ENCODE assay signal across 23 cellular contexts in the genomic region with DNA sequence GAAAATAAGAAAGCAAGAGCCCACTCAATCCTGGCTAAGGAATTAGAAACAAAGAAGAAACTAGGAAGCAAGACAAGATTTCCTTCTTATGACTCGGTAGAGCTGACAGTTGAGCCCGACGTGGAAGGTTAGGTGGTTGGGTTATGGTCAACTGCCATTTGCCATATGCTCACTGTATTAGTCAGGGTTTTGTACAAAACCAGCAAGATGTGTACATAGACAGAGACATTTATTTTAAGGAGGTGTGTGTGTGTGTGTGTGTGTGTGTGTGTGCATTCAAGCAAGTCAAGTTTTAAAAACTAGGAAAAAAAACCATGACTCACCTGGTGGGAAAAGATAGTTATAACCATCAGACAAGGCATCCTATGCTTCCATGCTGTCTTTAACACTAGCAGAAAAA.
A peak's percentile ranks its signal among the peaks of the same experiment; 100 is the strongest.
DNase-seq lines count a peak whose midpoint lies in the region; ATAC-seq, FAIRE-seq and TF ChIP-seq lines count a peak whose summit lies in the region.
"Had no signal": no experiment of that assay in that cellular context is flagged by ENCODE, and none has a peak within 500 bp of the region (broad histone marks: within the 10 kb centered on the region; RNA-seq: fewer than 3 reads in every experiment).

No MANE protein-coding gene starts in this region.

- 15% methylated on average over 3 of the region's 3 CpGs for WGBS in HepG2 (ENCODE audit: low lambda C conversion rate)

- no peaks in the 10 kb centered on the region for H4K20me1 ChIP-seq in HepG2 (ENCODE audit: insufficient read depth, low read length)
- H4K20me1 ChIP-seq: BLaER1 treated with 17β-estradiol and CSF1 and Interleukin-3, amounts not matched to agents 10 nM and 100 nM had no signal

- intact Hi-C loops in cardiac septum (cut with DNase I), result no loop called here
- intact Hi-C loops in HepG2 (cut with micrococcal nuclease; ENCODE audit: unreplicated experiment), result no loop called here

- no peaks in the 10 kb centered on the region for H3K4me1 ChIP-seq in HepG2 (ENCODE audit: insufficient read depth, low read length)
- H3K4me1 ChIP-seq: A549; BE2C; BLaER1 treated with 17β-estradiol and CSF1 and Interleukin-3, amounts not matched to agents 10 nM and 100 nM had no signal

- H3K4me2 ChIP-seq in HepG2 (ENCODE audit: low read depth, low read length), result no peak overlapping the region
- H3K4me2 ChIP-seq: A549; BLaER1 treated with 17β-estradiol and CSF1 and Interleukin-3, amounts not matched to agents 10 nM and 100 nM had no signal

- H3K4me3 ChIP-seq in HepG2 (replicated peaks in 1 of 3; ENCODE audit: insufficient read depth in 1 of 3, low read depth in 2 of 3, low read length in 3 of 3), result no peak overlapping the region
- H3K4me3 ChIP-seq: A549; BLaER1 treated with 17β-estradiol and CSF1 and Interleukin-3, amounts not matched to agents 10 nM and 100 nM; GM23248 had no signal

- no peak for ATAC-seq in HG02798 (IDR thresholded peaks at IDR 0.05; ENCODE audit: poor library complexity, unreplicated experiment)
- ATAC-seq in HepG2, result no peak
- ATAC-seq: A549, HCT116 had no signal

- BruUV-seq in HepG2 (replicated peaks; lab: Mats Ljungman, UMichigan), result no TSS peak

- no peaks in the 10 kb centered on the region for H3K36me3 ChIP-seq in HepG2 (replicated peaks in 1 of 2; ENCODE audit: control insufficient read depth in 1 of 2, insufficient read depth in 2 of 2, low read length in 2 of 2)
- H3K36me3 ChIP-seq: BE2C; BLaER1 treated with 17β-estradiol and CSF1 and Interleukin-3, amounts not matched to agents 10 nM and 100 nM had no signal

- CTCF ChIA-PET in HepG2 (lab: Yijun Ruan, JAX; ENCODE audit: low intra/inter-chr PET ratio, low total read pairs), result no interaction called here

- no peaks in the 10 kb centered on the region for H3K9me3 ChIP-seq in HepG2 (ENCODE audit: low read length)
- H3K9me3 ChIP-seq: A549; BE2C; BLaER1 treated with 17β-estradiol and CSF1 and Interleukin-3, amounts not matched to agents 10 nM and 100 nM had no signal

- no peaks in the 10 kb centered on the region for H3K79me2 ChIP-seq in HepG2 (ENCODE audit: insufficient read depth, low read length)

- TF ChIP-seq POLR2A in GM12892 (IDR thresholded peaks at IDR 0.05; ENCODE audit: low read depth, low read length) (no peak), HepG2 (IDR thresholded peaks at IDR 0.05; ENCODE audit: insufficient read depth in 1 of 2, low read depth in 2 of 2, low read length in 2 of 2) (no peak)

- TF ChIP-seq EP300 in HepG2 (IDR thresholded peaks at IDR 0.05; ENCODE audit: low read depth in 2 of 2, low read length in 2 of 2) (no peak), HepG2 (CRISPR knock-in tag; IDR thresholded peaks at IDR 0.05; ENCODE audit: borderline replicate concordance) (no peak)

- POLR2A ChIA-PET in HepG2 (lab: Yijun Ruan, JAX), result no interaction called here

- no peak overlapping the region for H3K9ac ChIP-seq in HepG2 (ENCODE audit: insufficient read depth, low read depth, low read length)
- H3K9ac ChIP-seq: BLaER1 treated with 17β-estradiol and CSF1 and Interleukin-3, amounts not matched to agents 10 nM and 100 nM; GM23248 had no signal

- in situ Hi-C loops in HepG2 (cut with HindIII; ENCODE audit: extremely low pct_ligation_motif_present, low pct_unique_long_range_greater_than_20kb), result no loop called here

- no peaks in the 10 kb centered on the region; a peak in 2 of 5 replicates for H3K27me3 ChIP-seq in HepG2 (ENCODE audit: control insufficient read depth in 1 of 2, insufficient read depth in 2 of 2, low read length in 2 of 2)
- H3K27me3 ChIP-seq: BLaER1 treated with 17β-estradiol and CSF1 and Interleukin-3, amounts not matched to agents 10 nM and 100 nM had no signal

- DNase-seq in GM12892 (ENCODE audit: insufficient read length) (no peak), RCC 7860 (ENCODE audit: low spot score) (peak; percentile 54), glomerular visceral epithelial cell (ENCODE audit: extremely low spot score) (peak; percentile 17), cardiac septum (ENCODE audit: low spot score) (no peak), NCI-H2171 (lab: John Stamatoyannopoulos, UW) (no peak), HepG2 (ENCODE audit: low spot score) (no peak)
- DNase-seq: 8988T; ACHN; AML-193; BE2C; Calu3; CD4-positive, alpha-beta T cell; CD8-positive, alpha-beta memory T cell; DMS53; DMS79 treated with DMSO at 0.1 percent for 48 hours; GF-D8; GM23248; H9 had no signal

- H3K27ac ChIP-seq in HepG2 (ENCODE audit: extremely low read length, insufficient read depth, low read length), result no peak overlapping the region
- H3K27ac ChIP-seq: A549; BLaER1 treated with 17β-estradiol and CSF1 and Interleukin-3, amounts not matched to agents 10 nM and 100 nM; GM23248 had no signal

- no peak for TF ChIP-seq RAD21 in HepG2 (CRISPR knock-in tag; IDR thresholded peaks at IDR 0.05)

- no peak overlapping the region for H2AFZ ChIP-seq in HepG2 (ENCODE audit: low read length)
- H2AFZ ChIP-seq: GM23248 had no signal

- FAIRE-seq in GM12892 (lab: Jason Lieb, UNC), result peak; percentile 5
- peak; percentile 32 for FAIRE-seq in RCC 7860 (lab: Jason Lieb, UNC)
- no peak for FAIRE-seq in HepG2 (lab: Jason Lieb, UNC)
- FAIRE-seq: A549, GM12891 had no signal

- TF ChIP-seq CTCF in HepG2 (CRISPR knock-in tag; IDR thresholded peaks at IDR 0.05), result no peak

TF ChIP-seq in HepG2, 621 proteins besides CTCF, POLR2A, EP300 and RAD21:
- no peak for TF ChIP-seq RXRB (CRISPR knock-in tag; IDR thresholded peaks at IDR 0.05; ENCODE audit: borderline replicate concordance)
- TF ChIP-seq ZSCAN5A (CRISPR knock-in tag; IDR thresholded peaks at IDR 0.05; ENCODE audit: borderline replicate concordance), result no peak
- no peak for TF ChIP-seq ISX (CRISPR knock-in tag; conservative IDR thresholded peaks at IDR 0.05)
- TF ChIP-seq, protein P1, sequence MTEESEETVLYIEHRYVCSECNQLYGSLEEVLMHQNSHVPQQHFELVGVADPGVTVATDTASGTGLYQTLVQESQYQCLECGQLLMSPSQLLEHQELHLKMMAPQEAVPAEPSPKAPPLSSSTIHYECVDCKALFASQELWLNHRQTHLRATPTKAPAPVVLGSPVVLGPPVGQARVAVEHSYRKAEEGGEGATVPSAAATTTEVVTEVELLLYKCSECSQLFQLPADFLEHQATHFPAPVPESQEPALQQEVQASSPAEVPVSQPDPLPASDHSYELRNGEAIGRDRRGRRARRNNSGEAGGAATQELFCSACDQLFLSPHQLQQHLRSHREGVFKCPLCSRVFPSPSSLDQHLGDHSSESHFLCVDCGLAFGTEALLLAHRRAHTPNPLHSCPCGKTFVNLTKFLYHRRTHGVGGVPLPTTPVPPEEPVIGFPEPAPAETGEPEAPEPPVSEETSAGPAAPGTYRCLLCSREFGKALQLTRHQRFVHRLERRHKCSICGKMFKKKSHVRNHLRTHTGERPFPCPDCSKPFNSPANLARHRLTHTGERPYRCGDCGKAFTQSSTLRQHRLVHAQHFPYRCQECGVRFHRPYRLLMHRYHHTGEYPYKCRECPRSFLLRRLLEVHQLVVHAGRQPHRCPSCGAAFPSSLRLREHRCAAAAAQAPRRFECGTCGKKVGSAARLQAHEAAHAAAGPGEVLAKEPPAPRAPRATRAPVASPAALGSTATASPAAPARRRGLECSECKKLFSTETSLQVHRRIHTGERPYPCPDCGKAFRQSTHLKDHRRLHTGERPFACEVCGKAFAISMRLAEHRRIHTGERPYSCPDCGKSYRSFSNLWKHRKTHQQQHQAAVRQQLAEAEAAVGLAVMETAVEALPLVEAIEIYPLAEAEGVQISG (CRISPR knock-in tag; IDR thresholded peaks at IDR 0.05), result no peak
- TF ChIP-seq STAT6 (CRISPR knock-in tag; IDR thresholded peaks at IDR 0.05; ENCODE audit: borderline replicate concordance), result no peak
- TF ChIP-seq ZNF547 (CRISPR knock-in tag; IDR thresholded peaks at IDR 0.05), result no peak
- TF ChIP-seq ZNF629 (CRISPR knock-in tag; conservative IDR thresholded peaks at IDR 0.05), result no peak
- no peak for TF ChIP-seq ZNF644 (CRISPR knock-in tag; IDR thresholded peaks at IDR 0.05; ENCODE audit: low read depth)
- TF ChIP-seq ARNT2 (CRISPR knock-in tag; IDR thresholded peaks at IDR 0.05; ENCODE audit: low read depth), result no peak

Comparison
In these comparisons a context has a peak if more than half of its experiments do, and no peak if none do; other contexts are left out.
1. DNase-seq: peak in RCC 7860 (single experiment) and glomerular visceral epithelial cell (single experiment); none in GM12892 (single experiment), cardiac septum (single experiment), NCI-H2171 (single experiment) and HepG2 (single experiment).